In the genomic region with DNA sequence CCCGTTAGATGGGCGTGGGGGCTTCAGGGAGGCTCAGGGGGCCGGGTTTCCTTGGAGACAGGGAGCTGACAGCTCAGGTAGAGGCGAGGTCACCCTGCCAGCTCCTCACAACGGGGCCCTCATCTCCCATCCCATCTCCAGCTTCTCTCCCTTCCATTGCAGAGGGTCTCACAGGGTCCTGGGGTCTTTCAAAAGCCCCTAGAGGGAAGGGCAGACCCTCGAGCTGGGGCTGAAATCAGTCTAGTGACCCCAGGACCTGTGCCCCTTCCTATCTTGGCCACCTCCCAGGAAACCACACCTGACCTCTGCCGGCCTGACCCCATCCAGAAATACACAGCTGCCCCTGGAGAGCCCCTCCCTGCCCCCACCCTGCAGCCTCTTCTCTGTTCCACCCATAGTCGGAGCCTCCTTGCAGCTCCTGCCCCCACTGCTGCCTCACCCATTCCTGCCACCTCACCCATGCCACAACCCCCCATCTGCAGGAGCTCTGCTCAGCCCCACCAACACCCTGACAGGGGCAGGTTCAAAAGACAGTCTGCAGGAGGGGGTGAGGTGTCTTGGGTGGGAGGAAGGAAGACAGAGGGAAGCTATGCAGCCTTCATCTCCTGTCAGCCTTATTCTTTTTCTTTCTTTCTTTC, we compare ENCODE assay signal across 13 cellular contexts. TPM values are rescaled to one million over a fixed set of nuclear protein-coding genes. Genes with fewer than 3 reads are reported as not detected.
A peak's percentile ranks its signal among the peaks of the same experiment; 100 is the strongest.
DNase-seq lines count a peak whose midpoint lies in the region; ATAC-seq lines count a peak whose summit lies in the region.
"Had no signal": no experiment of that assay in that cellular context is flagged by ENCODE, and none has a peak within 500 bp of the region (broad histone marks: within the 10 kb centered on the region; RNA-seq: fewer than 3 reads in every experiment).

No MANE protein-coding gene starts in this region.

- peaks cover 67% of the 10 kb centered on the region for H3K4me1 Mint-ChIP-seq in T-helper 1 cell treated with Interleukin-12 subunit alpha and Interleukin-12 subunit beta and Interleukin-4 antibody, amounts not matched to agents 30 μg/mL and 1 μg/mL, for 36 hours (ENCODE audit: low read depth)
- peaks cover 73% of the 10 kb centered on the region for H3K4me1 Mint-ChIP-seq in activated naive CD8-positive, alpha-beta T cell treated with anti-CD3 and anti-CD28 coated beads for 36 hours
- peaks cover 93% of the 10 kb centered on the region for H3K4me1 Mint-ChIP-seq in stimulated activated effector memory CD8-positive, alpha-beta T cell treated with anti-CD3 and anti-CD28 coated beads, Interleukin-12 subunit alpha, Interleukin-12 subunit beta, amount 100 ng/mL, for 72 hours
- H3K4me1 Mint-ChIP-seq: brain had no signal

- peaks cover 10% of the 10 kb centered on the region for H3K9me3 Mint-ChIP-seq in T-helper 1 cell treated with Interleukin-12 subunit alpha and Interleukin-12 subunit beta and Interleukin-4 antibody, amounts not matched to agents 30 μg/mL and 1 μg/mL, for 36 hours
- peaks cover 2% of the 10 kb centered on the region for H3K9me3 Mint-ChIP-seq in activated naive CD8-positive, alpha-beta T cell treated with anti-CD3 and anti-CD28 coated beads for 36 hours
- peaks cover 3% of the 10 kb centered on the region for H3K9me3 Mint-ChIP-seq in stimulated activated effector memory CD8-positive, alpha-beta T cell treated with anti-CD3 and anti-CD28 coated beads, Interleukin-12 subunit alpha, Interleukin-12 subunit beta, amount 100 ng/mL, for 72 hours

- no peaks in the 10 kb centered on the region for H3K27me3 Mint-ChIP-seq in T-helper 1 cell treated with Interleukin-12 subunit alpha and Interleukin-12 subunit beta and Interleukin-4 antibody, amounts not matched to agents 30 μg/mL and 1 μg/mL, for 36 hours (ENCODE audit: low read depth)
- H3K27me3 Mint-ChIP-seq in activated naive CD8-positive, alpha-beta T cell treated with anti-CD3 and anti-CD28 coated beads for 36 hours, result no peaks in the 10 kb centered on the region

- DNase-seq in activated CD4-positive, alpha-beta T cell treated with anti-CD3 and anti-CD28 coated beads for 48 hours, result peak; percentile 35
- DNase-seq in activated CD4-positive, alpha-beta T cell treated with anti-CD3 and anti-CD28 coated beads, Interleukin-2, amount 50 U/mL, for 48 hours, result no peak
- DNase-seq in activated naive CD8-positive, alpha-beta T cell treated with anti-CD3 and anti-CD28 coated beads for 36 hours, result no peak
- DNase-seq in stimulated activated effector memory CD8-positive, alpha-beta T cell treated with anti-CD3 and anti-CD28 coated beads, Interleukin-12 subunit alpha, Interleukin-12 subunit beta, amount 100 ng/mL, for 72 hours (ENCODE audit: low spot score in 2 of 2), result peak; percentile 18 to 66
- DNase-seq in HuH-7 (ENCODE audit: low spot score), result no peak
- DNase-seq: 8988T, NCI-H524 treated with DMSO at 0.1 percent for 48 hours, pancreas had no signal

- H3K36me3 Mint-ChIP-seq in T-helper 1 cell treated with Interleukin-12 subunit alpha and Interleukin-12 subunit beta and Interleukin-4 antibody, amounts not matched to agents 30 μg/mL and 1 μg/mL, for 36 hours (ENCODE audit: low read depth), result peaks cover 51% of the 10 kb centered on the region
- peaks cover 72% of the 10 kb centered on the region for H3K36me3 Mint-ChIP-seq in activated naive CD8-positive, alpha-beta T cell treated with anti-CD3 and anti-CD28 coated beads for 36 hours
- peaks cover 98% of the 10 kb centered on the region for H3K36me3 Mint-ChIP-seq in stimulated activated effector memory CD8-positive, alpha-beta T cell treated with anti-CD3 and anti-CD28 coated beads, Interleukin-12 subunit alpha, Interleukin-12 subunit beta, amount 100 ng/mL, for 72 hours
- H3K36me3 Mint-ChIP-seq: brain had no signal

- peak overlapping the region; percentile 81 for H3K4me3 Mint-ChIP-seq in T-helper 1 cell treated with Interleukin-12 subunit alpha and Interleukin-12 subunit beta and Interleukin-4 antibody, amounts not matched to agents 30 μg/mL and 1 μg/mL, for 36 hours
- H3K4me3 Mint-ChIP-seq in activated naive CD8-positive, alpha-beta T cell treated with anti-CD3 and anti-CD28 coated beads for 36 hours, result peak overlapping the region; percentile 68
- H3K4me3 Mint-ChIP-seq in stimulated activated effector memory CD8-positive, alpha-beta T cell treated with anti-CD3 and anti-CD28 coated beads, Interleukin-12 subunit alpha, Interleukin-12 subunit beta, amount 100 ng/mL, for 72 hours, result peak overlapping the region; percentile 90
- H3K4me3 Mint-ChIP-seq: brain had no signal

- ATAC-seq in stimulated activated effector memory CD8-positive, alpha-beta T cell treated with anti-CD3 and anti-CD28 coated beads, Interleukin-12 subunit alpha, Interleukin-12 subunit beta, amount 100 ng/mL, for 72 hours, result peak; percentile 48
- no peak for ATAC-seq in HG03135 (IDR thresholded peaks at IDR 0.05; ENCODE audit: unreplicated experiment)
- ATAC-seq in GM19455 (IDR thresholded peaks at IDR 0.05; ENCODE audit: unreplicated experiment), result no peak

- H3K27ac Mint-ChIP-seq in T-helper 1 cell treated with Interleukin-12 subunit alpha and Interleukin-12 subunit beta and Interleukin-4 antibody, amounts not matched to agents 30 μg/mL and 1 μg/mL, for 36 hours, result peak overlapping the region; percentile 99
- H3K27ac Mint-ChIP-seq in activated naive CD8-positive, alpha-beta T cell treated with anti-CD3 and anti-CD28 coated beads for 36 hours, result peak overlapping the region; percentile 96
- H3K27ac Mint-ChIP-seq in stimulated activated effector memory CD8-positive, alpha-beta T cell treated with anti-CD3 and anti-CD28 coated beads, Interleukin-12 subunit alpha, Interleukin-12 subunit beta, amount 100 ng/mL, for 72 hours, result peak overlapping the region; percentile 98
- H3K27ac Mint-ChIP-seq: brain had no signal

RNA-seq across cellular contexts. Expression of gene PIK3R5, which starts 23.4 kb away (rescaled TPM):
- 10 to 100 TPM; 27.9 to 32.6 TPM for total RNA-seq in activated naive CD8-positive, alpha-beta T cell treated with anti-CD3 and anti-CD28 coated beads for 36 hours
- total RNA-seq: endothelial cell of umbilical vein had no signal

Comparison
In these comparisons a context has a peak if more than half of its experiments do, and no peak if none do; other contexts are left out.
1. DNase-seq: peak in activated CD4-positive, alpha-beta T cell treated with anti-CD3 and anti-CD28 coated beads for 48 hours (single experiment) and stimulated activated effector memory CD8-positive, alpha-beta T cell treated with anti-CD3 and anti-CD28 coated beads, Interleukin-12 subunit alpha, Interleukin-12 subunit beta, amount 100 ng/mL, for 72 hours (2 of 2); none in activated CD4-positive, alpha-beta T cell treated with anti-CD3 and anti-CD28 coated beads, Interleukin-2, amount 50 U/mL, for 48 hours (0 of 2), activated naive CD8-positive, alpha-beta T cell treated with anti-CD3 and anti-CD28 coated beads for 36 hours (single experiment) and HuH-7 (single experiment).
2. Peak in every context shown above with its lines, with median percentiles within 50 percentile points of each other: H3K27ac Mint-ChIP-seq and H3K4me3 Mint-ChIP-seq.